ENCODE assay signal across 1 cellular context in the genomic region with DNA sequence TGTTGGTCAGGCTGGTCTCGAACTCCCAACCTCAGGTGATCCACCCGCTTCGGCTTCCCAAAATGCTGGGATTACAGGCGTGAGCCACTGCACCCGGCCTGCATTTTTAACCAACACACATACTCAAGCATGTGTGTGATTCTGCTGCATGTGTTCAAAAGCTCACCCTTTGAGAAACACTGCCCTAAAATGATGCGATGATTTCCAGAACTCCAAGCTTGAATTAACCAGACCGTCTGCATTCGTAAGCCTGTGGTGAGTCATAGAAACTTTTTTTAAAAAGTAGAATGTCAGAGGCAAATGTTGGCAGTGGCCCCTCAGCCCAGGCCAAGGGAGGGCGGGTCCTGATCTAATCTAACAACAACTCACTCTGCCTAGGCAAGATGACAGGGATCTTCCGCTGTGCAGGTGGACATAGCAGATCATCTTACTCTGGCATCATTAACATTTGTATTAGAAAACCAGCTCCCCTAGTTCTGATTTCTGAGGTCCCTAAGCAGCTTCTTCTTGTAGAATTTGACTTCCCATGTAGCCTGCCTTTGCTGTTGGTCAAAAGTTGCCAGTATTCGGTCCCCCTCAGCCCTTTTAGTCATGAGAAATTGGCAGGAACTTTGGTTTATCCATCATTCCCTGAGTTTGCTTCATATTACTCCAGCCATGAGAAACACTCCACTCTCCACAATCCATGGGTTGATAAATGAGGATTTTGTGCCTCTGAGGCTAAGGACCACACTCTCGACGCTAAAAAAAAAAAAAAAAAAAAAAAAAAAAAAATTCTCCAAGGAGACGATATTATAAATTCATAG.
A peak's percentile ranks its signal among the peaks of the same experiment; 100 is the strongest.
TF ChIP-seq lines count a peak whose summit lies in the region.

No MANE protein-coding gene starts in this region.

TF ChIP-seq in K562, 482 proteins besides CTCF, POLR2A, EP300 and RAD21 (continued from another document and continues in another):
- TF ChIP-seq DPF2 (IDR thresholded peaks at IDR 0.05) (peak; percentile 83), ZNF696 (CRISPR knock-in tag; conservative IDR thresholded peaks at IDR 0.05) (no peak), ZNF644 (tag; IDR thresholded peaks at IDR 0.05; ENCODE audit: low read depth) (no peak), PHF20 (IDR thresholded peaks at IDR 0.05; ENCODE audit: partially characterized antibody) (peak; percentile 32), GATA2 (CRISPR knock-in tag; IDR thresholded peaks at IDR 0.05) (peak; percentile 37; the same call in 1 of the 2 replicates), FOS (IDR thresholded peaks at IDR 0.05; ENCODE audit: extremely low read depth, insufficient read length) (peak; percentile 58), ZNF561 (CRISPR knock-in tag; conservative IDR thresholded peaks at IDR 0.05) (no peak), ATF7 (IDR thresholded peaks at IDR 0.05) (peak; percentile 72), BCOR (IDR thresholded peaks at IDR 0.05) (peak; percentile 38; the same call in 1 of the 2 replicates), ZNF584 (CRISPR knock-in tag; IDR thresholded peaks at IDR 0.05; ENCODE audit: low read depth) (no peak), HNRNPLL (IDR thresholded peaks at IDR 0.05; ENCODE audit: low read depth, low read length, poor library complexity, severe bottlenecking) (no peak), ETV1 (tag; conservative IDR thresholded peaks at IDR 0.05; ENCODE audit: low read depth) (peak; percentile 53), COPS2 (conservative IDR thresholded peaks at IDR 0.05) (no peak), RBM22 (IDR thresholded peaks at IDR 0.05; ENCODE audit: low read depth, low read length, poor library complexity, severe bottlenecking) (no peak), SNIP1 (IDR thresholded peaks at IDR 0.05; ENCODE audit: low read depth) (no peak), SMARCA4 (IDR thresholded peaks at IDR 0.05) (peak; percentile 82; the same call in 1 of the 2 replicates), CCNT2 (IDR thresholded peaks at IDR 0.05; ENCODE audit: borderline replicate concordance, extremely low read depth, insufficient read length, low read depth, low read length) (peak; percentile 41), NRF1 (conservative IDR thresholded peaks at IDR 0.05 in 1 of 2, IDR thresholded peaks at IDR 0.05 in 1 of 2) (peak; percentile 27 to 50; a peak in 3 of 4 replicates), ZFP1 (CRISPR knock-in tag; IDR thresholded peaks at IDR 0.05) (no peak), BMI1 (IDR thresholded peaks at IDR 0.05; ENCODE audit: low read length) (no peak), ZFP36 (IDR thresholded peaks at IDR 0.05; ENCODE audit: low read depth, low read length, partially characterized antibody) (no peak), ZFP30 (CRISPR knock-in tag; IDR thresholded peaks at IDR 0.05; ENCODE audit: borderline replicate concordance) (no peak), LEF1 (IDR thresholded peaks at IDR 0.05) (peak; percentile 64; the same call in 1 of the 2 replicates), ZEB2 (IDR thresholded peaks at IDR 0.05) (peak; percentile 83), CREB5 (CRISPR knock-in tag; IDR thresholded peaks at IDR 0.05) (no peak), NEUROD1 (IDR thresholded peaks at IDR 0.05; ENCODE audit: borderline replicate concordance, low read depth, low read length, partially characterized antibody) (peak; percentile 30), CSDE1 (IDR thresholded peaks at IDR 0.05) (no peak), GATAD2B (IDR thresholded peaks at IDR 0.05; ENCODE audit: borderline replicate concordance) (0 out of 2 replicates have a peak, but pooled peaks have one; percentile 43), CTBP1 (IDR thresholded peaks at IDR 0.05; ENCODE audit: borderline replicate concordance) (peak; percentile 90), SMARCE1 (IDR thresholded peaks at IDR 0.05) (peak; percentile 88), CBX1 (IDR thresholded peaks at IDR 0.05; ENCODE audit: low read depth) (no peak), CREM (IDR thresholded peaks at IDR 0.05; ENCODE audit: low read depth) (peak; percentile 23; the same call in 1 of the 2 replicates), TEAD4 (IDR thresholded peaks at IDR 0.05; ENCODE audit: low read length) (peak; percentile 64), TEAD4 (CRISPR knock-in tag; IDR thresholded peaks at IDR 0.05; ENCODE audit: borderline replicate concordance) (no peak), PBX2 (CRISPR knock-in tag; IDR thresholded peaks at IDR 0.05; ENCODE audit: low read depth) (no peak), PBX2 (tag; conservative IDR thresholded peaks at IDR 0.05; ENCODE audit: low read depth) (0 out of 2 replicates have a peak, but pooled peaks have one; percentile 17), ZNF57 (CRISPR knock-in tag; IDR thresholded peaks at IDR 0.05) (no peak), HNRNPUL1 (IDR thresholded peaks at IDR 0.05; ENCODE audit: low read length) (no peak), PHB2 (IDR thresholded peaks at IDR 0.05; ENCODE audit: low read depth) (no peak), MECOM (CRISPR knock-in tag; IDR thresholded peaks at IDR 0.05) (peak; percentile 60; the same call in 1 of the 2 replicates), STAT5A (IDR thresholded peaks at IDR 0.05; ENCODE audit: borderline replicate concordance, low read length) (no peak), ZNF263 (CRISPR knock-in tag; IDR thresholded peaks at IDR 0.05; ENCODE audit: borderline replicate concordance) (no peak), ZNF184 (CRISPR knock-in tag; IDR thresholded peaks at IDR 0.05) (no peak), HDAC2 (IDR thresholded peaks at IDR 0.05) (0 out of 2 replicates have a peak, but pooled peaks have one; percentile 20), ZNF589 (CRISPR knock-in tag; IDR thresholded peaks at IDR 0.05; ENCODE audit: low read depth) (no peak), JUND (IDR thresholded peaks at IDR 0.05; ENCODE audit: borderline replicate concordance, low read depth, low read length) (peak; percentile 93), JUND (tag; IDR thresholded peaks at IDR 0.05; ENCODE audit: borderline replicate concordance, low read depth, low read length) (peak; percentile 89; the same call in 2 of the 3 replicates), BCL6 (CRISPR knock-in tag; IDR thresholded peaks at IDR 0.05) (no peak), RHOXF2B (CRISPR knock-in tag; conservative IDR thresholded peaks at IDR 0.05) (no peak), JUN (IDR thresholded peaks at IDR 0.05; ENCODE audit: borderline replicate concordance, low read depth, low read length) (peak; percentile 87), JUN (CRISPR knock-in tag; IDR thresholded peaks at IDR 0.05; ENCODE audit: borderline replicate concordance) (no peak), ZNF384 (IDR thresholded peaks at IDR 0.05; ENCODE audit: low read depth, low read length) (peak; percentile 87), ZNF512 (tag; IDR thresholded peaks at IDR 0.05) (no peak), ZNF140 (CRISPR knock-in tag; IDR thresholded peaks at IDR 0.05) (no peak)
- TF ChIP-seq, protein P1, sequence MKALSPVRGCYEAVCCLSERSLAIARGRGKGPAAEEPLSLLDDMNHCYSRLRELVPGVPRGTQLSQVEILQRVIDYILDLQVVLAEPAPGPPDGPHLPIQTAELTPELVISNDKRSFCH (CRISPR knock-in tag; IDR thresholded peaks at IDR 0.05) = no peak
- TF ChIP-seq, protein P1 (tag; IDR thresholded peaks at IDR 0.05) = no peak
- TF ChIP-seq, protein P2, sequence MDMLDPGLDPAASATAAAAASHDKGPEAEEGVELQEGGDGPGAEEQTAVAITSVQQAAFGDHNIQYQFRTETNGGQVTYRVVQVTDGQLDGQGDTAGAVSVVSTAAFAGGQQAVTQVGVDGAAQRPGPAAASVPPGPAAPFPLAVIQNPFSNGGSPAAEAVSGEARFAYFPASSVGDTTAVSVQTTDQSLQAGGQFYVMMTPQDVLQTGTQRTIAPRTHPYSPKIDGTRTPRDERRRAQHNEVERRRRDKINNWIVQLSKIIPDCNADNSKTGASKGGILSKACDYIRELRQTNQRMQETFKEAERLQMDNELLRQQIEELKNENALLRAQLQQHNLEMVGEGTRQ (CRISPR knock-in tag; IDR thresholded peaks at IDR 0.05) = no peak
- TF ChIP-seq, protein P3, sequence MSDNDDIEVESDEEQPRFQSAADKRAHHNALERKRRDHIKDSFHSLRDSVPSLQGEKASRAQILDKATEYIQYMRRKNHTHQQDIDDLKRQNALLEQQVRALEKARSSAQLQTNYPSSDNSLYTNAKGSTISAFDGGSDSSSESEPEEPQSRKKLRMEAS (CRISPR knock-in tag; IDR thresholded peaks at IDR 0.05) = peak; percentile 38; the same call in 1 of the 2 replicates
- TF ChIP-seq, protein P4, sequence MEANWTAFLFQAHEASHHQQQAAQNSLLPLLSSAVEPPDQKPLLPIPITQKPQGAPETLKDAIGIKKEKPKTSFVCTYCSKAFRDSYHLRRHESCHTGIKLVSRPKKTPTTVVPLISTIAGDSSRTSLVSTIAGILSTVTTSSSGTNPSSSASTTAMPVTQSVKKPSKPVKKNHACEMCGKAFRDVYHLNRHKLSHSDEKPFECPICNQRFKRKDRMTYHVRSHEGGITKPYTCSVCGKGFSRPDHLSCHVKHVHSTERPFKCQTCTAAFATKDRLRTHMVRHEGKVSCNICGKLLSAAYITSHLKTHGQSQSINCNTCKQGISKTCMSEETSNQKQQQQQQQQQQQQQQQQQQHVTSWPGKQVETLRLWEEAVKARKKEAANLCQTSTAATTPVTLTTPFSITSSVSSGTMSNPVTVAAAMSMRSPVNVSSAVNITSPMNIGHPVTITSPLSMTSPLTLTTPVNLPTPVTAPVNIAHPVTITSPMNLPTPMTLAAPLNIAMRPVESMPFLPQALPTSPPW (CRISPR knock-in tag; IDR thresholded peaks at IDR 0.05) = peak; percentile 37; the same call in 1 of the 2 replicates
- TF ChIP-seq, protein P5, sequence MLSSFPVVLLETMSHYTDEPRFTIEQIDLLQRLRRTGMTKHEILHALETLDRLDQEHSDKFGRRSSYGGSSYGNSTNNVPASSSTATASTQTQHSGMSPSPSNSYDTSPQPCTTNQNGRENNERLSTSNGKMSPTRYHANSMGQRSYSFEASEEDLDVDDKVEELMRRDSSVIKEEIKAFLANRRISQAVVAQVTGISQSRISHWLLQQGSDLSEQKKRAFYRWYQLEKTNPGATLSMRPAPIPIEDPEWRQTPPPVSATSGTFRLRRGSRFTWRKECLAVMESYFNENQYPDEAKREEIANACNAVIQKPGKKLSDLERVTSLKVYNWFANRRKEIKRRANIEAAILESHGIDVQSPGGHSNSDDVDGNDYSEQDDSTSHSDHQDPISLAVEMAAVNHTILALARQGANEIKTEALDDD (IDR thresholded peaks at IDR 0.05) = peak; percentile 64
- TF ChIP-seq, protein P6, sequence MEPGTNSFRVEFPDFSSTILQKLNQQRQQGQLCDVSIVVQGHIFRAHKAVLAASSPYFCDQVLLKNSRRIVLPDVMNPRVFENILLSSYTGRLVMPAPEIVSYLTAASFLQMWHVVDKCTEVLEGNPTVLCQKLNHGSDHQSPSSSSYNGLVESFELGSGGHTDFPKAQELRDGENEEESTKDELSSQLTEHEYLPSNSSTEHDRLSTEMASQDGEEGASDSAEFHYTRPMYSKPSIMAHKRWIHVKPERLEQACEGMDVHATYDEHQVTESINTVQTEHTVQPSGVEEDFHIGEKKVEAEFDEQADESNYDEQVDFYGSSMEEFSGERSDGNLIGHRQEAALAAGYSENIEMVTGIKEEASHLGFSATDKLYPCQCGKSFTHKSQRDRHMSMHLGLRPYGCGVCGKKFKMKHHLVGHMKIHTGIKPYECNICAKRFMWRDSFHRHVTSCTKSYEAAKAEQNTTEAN (CRISPR knock-in tag; IDR thresholded peaks at IDR 0.05) = no peak
